In genomic region chr6:156809034-156809433, GRCh38 we compare ENCODE assay signal across 9 cellular contexts. TPM values are rescaled to one million over a fixed set of nuclear protein-coding genes. Genes with fewer than 3 reads are reported as not detected.
DNase-seq lines count a peak whose midpoint lies in the region; ATAC-seq, FAIRE-seq and TF ChIP-seq lines count a peak whose summit lies in the region.
"Had no signal": no experiment of that assay in that cellular context is flagged by ENCODE, and none has a peak within 500 bp of the region (broad histone marks: within the 10 kb centered on the region; RNA-seq: fewer than 3 reads in every experiment).

No MANE protein-coding gene starts in this region.

- no peak overlapping the region for H3K4me3 ChIP-seq in K562
- H3K4me3 ChIP-seq in CD4-positive, alpha-beta memory T cell (ENCODE audit: low read length in 2 of 2), result no peak overlapping the region

- peaks cover 4 to 7% of the 10 kb centered on the region in 2 donors for H3K36me3 Mint-ChIP-seq in CD4-positive, alpha-beta memory T cell

- TF ChIP-seq EP300 in K562 (IDR thresholded peaks at IDR 0.05; ENCODE audit: low read length), result no peak

- H3K27me3 ChIP-seq in K562 (ENCODE audit: control insufficient read depth in 2 of 2, insufficient read depth in 2 of 2, low read length in 2 of 2), result no peaks in the 10 kb centered on the region
- no peaks in the 10 kb centered on the region for H3K27me3 ChIP-seq in CD4-positive, alpha-beta memory T cell (ENCODE audit: insufficient read depth, low read length)

- no peaks in the 10 kb centered on the region for H3K27me3 Mint-ChIP-seq in CD4-positive, alpha-beta memory T cell

- H2AFZ ChIP-seq in K562 (ENCODE audit: low read depth, low read length), result no peak overlapping the region

- peaks cover 0 to 23% of the 10 kb centered on the region in 2 experiments; a peak in 4 of 5 replicates for H3K4me1 ChIP-seq in K562 (replicated peaks in 1 of 2; ENCODE audit: control insufficient read depth in 2 of 2, insufficient read depth in 2 of 2, low read length in 2 of 2)
- peaks cover 89% of the 10 kb centered on the region for H3K4me1 ChIP-seq in CD4-positive, alpha-beta memory T cell (ENCODE audit: insufficient read depth, low read length)

- TF ChIP-seq RAD21 in K562 (CRISPR knock-in tag; conservative IDR thresholded peaks at IDR 0.05 in 1 of 2, IDR thresholded peaks at IDR 0.05 in 1 of 2), result no peak

- peak overlapping the region in 1 of 7 donors; percentile 37 for H3K27ac Mint-ChIP-seq in CD4-positive, alpha-beta memory T cell

- peak; percentile 94 for ATAC-seq in GM19467 (IDR thresholded peaks at IDR 0.05; ENCODE audit: unreplicated experiment)
- ATAC-seq in HG03457 (IDR thresholded peaks at IDR 0.05; ENCODE audit: unreplicated experiment), result peak; percentile 72
- ATAC-seq in K562, result peak; percentile 83
- ATAC-seq: HCT116 had no signal

- FAIRE-seq in K562 (lab: Jason Lieb, UNC), result peak; percentile 46

- intact Hi-C loops in K562 (cut with micrococcal nuclease) (no loop called here), posterior cingulate gyrus (cut with DNase I) (no loop called here)
- intact Hi-C loops in CD4-positive, alpha-beta memory T cell (cut with micrococcal nuclease), result no loop called here

- WGBS in K562 (ENCODE audit: insufficient coverage, low coverage, missing lambda C conversion rate), result 67% methylated on average over 4 of the region's 4 CpGs

- no peaks in the 10 kb centered on the region for H3K9me3 ChIP-seq in K562 (replicated peaks; ENCODE audit: control insufficient read depth, insufficient read depth, low read depth, low read length)
- H3K9me3 ChIP-seq in CD4-positive, alpha-beta memory T cell (ENCODE audit: control insufficient read depth in 1 of 2, low read length in 2 of 2), result no peaks in the 10 kb centered on the region

- no peaks in the 10 kb centered on the region for H3K9me1 ChIP-seq in K562 (ENCODE audit: control insufficient read depth, insufficient read depth, low read length)

- H4K20me1 ChIP-seq in K562 (replicated peaks; ENCODE audit: control insufficient read depth, insufficient read depth, low read length), result 0 out of 2 replicates have a peak, but pooled peaks cover 5% of the 10 kb centered on the region

- in situ Hi-C loops in K562 (cut with MboI), result no loop called here

- no peak overlapping the region for H3K4me2 ChIP-seq in K562 (ENCODE audit: insufficient read depth, low read length)

- no peak for TF ChIP-seq POLR2A in K562 (conservative IDR thresholded peaks at IDR 0.05)

- peaks cover 95% of the 10 kb centered on the region for H3K79me2 ChIP-seq in K562 (ENCODE audit: control insufficient read depth, insufficient read depth, low read length)

- no peak for TF ChIP-seq CTCF in K562 (IDR thresholded peaks at IDR 0.05 in 2 of 3, conservative IDR thresholded peaks at IDR 0.05 in 1 of 3; ENCODE audit: insufficient read depth in 2 of 3, low read depth in 1 of 3, low read length in 3 of 3)

- H3K9ac ChIP-seq in K562 (ENCODE audit: insufficient read depth in 1 of 2, low read depth in 2 of 2, low read length in 2 of 2), result no peak overlapping the region

- H3K36me3 ChIP-seq in K562 (ENCODE audit: control insufficient read depth, insufficient read depth, low read length), result no peaks in the 10 kb centered on the region
- no peaks in the 10 kb centered on the region for H3K36me3 ChIP-seq in CD4-positive, alpha-beta memory T cell (ENCODE audit: insufficient read depth, low read length)

- CTCF ChIA-PET in K562 (lab: Yijun Ruan, JAX; ENCODE audit: low intra/inter-chr PET ratio), result no interaction called here
- CTCF ChIA-PET in CD4-positive, alpha-beta memory T cell (lab: Charles Lee; ENCODE audit: partially characterized antibody), result no interaction called here

- H3K4me3 Mint-ChIP-seq in CD4-positive, alpha-beta memory T cell, result peak overlapping the region in 2 of 8 donors; percentile 29 to 56

- POLR2A ChIA-PET in K562 (lab: Yijun Ruan, JAX), result interaction anchor here (0.7 to 1.8 kb wide), 2 partner anchors 43 to 45 kb away, joined by 3 to 5 read pairs; no protein-coding TSS in a partner anchor
- POLR2A ChIA-PET in CD4-positive, alpha-beta memory T cell (lab: Charles Lee; ENCODE audit: partially characterized antibody), result no interaction called here

- DNase-seq in COLO829 (ENCODE audit: low spot score) (peak; percentile 82), K562 (ENCODE audit: extremely low read depth in 1 of 4, low spot score in 3 of 4) (peak in 1 of 4 experiments; percentile 64), pons (ENCODE audit: low spot score) (peak; percentile 91), posterior cingulate gyrus (no peak)
- no peak for DNase-seq in CD4-positive, alpha-beta memory T cell
- DNase-seq in activated CD8-positive, alpha-beta memory T cell treated with anti-CD3 and anti-CD28 coated beads, Interleukin-2, amount 50 U/mL, for 48 hours, result no peak

- no peak overlapping the region for H3K27ac ChIP-seq in K562 (ENCODE audit: extremely low read depth, low read depth, low read length)
- no peak overlapping the region for H3K27ac ChIP-seq in CD4-positive, alpha-beta memory T cell (ENCODE audit: low read depth, low read length)

- no peaks in the 10 kb centered on the region for H3K9me3 Mint-ChIP-seq in CD4-positive, alpha-beta memory T cell

- BruUV-seq in K562 (replicated peaks; lab: Mats Ljungman, UMichigan), result no TSS peak

- H3K4me1 Mint-ChIP-seq in CD4-positive, alpha-beta memory T cell, result peaks cover 63 to 92% (median 76%) of the 10 kb centered on the region in 4 donors

TF ChIP-seq in K562, 482 proteins besides CTCF, POLR2A, EP300 and RAD21 (continues in another document):
- no peak for TF ChIP-seq CEBPZ (IDR thresholded peaks at IDR 0.05; ENCODE audit: borderline replicate concordance, low read depth, low read length)
- TF ChIP-seq ZBTB9 (CRISPR knock-in tag; IDR thresholded peaks at IDR 0.05), result no peak
- no peak for TF ChIP-seq ATF3 (IDR thresholded peaks at IDR 0.05)
- TF ChIP-seq ATF3 (CRISPR knock-in tag; conservative IDR thresholded peaks at IDR 0.05), result no peak
- no peak for TF ChIP-seq ZNF668 (CRISPR knock-in tag; IDR thresholded peaks at IDR 0.05)
- no peak for TF ChIP-seq SMARCE1 (IDR thresholded peaks at IDR 0.05)

RNA-seq across cellular contexts. Expression of gene ARID1B, which starts 31.9 kb away (rescaled TPM):
- total RNA-seq in K562 (2011; cell fraction: chromatin; rRNA removed; ENCODE audit: low replicate concordance), result 166 and 348 TPM in 2 replicates
- total RNA-seq in K562 (2011; cell fraction: nucleolus; rRNA removed), result 89.6 and 106 TPM in 2 replicates
- 226 and 418 TPM in 2 replicates for total RNA-seq in K562 (2011; cell fraction: nucleoplasm; rRNA removed)
- total RNA-seq in K562 (2014; rRNA removed) (19.3 and 21.3 TPM in 2 replicates), K562 (2014; rRNA removed; fragmentation: Illumina TruSeq; extraction: Trizol) (32.9 and 37.6 TPM in 2 replicates), K562 (2015; rRNA removed; fragmentation: Illumina TruSeq; extraction: Trizol) (33.7 and 34.3 TPM in 2 replicates), K562 (2021) (48.6 and 50.5 TPM in 2 replicates)
- polyA plus RNA-seq in K562 (2011; rRNA removed) (20.5 and 20.7 TPM in 2 replicates), K562 (2014; fragmentation: Illumina TruSeq; extraction: Trizol) (26.2 and 30.1 TPM in 2 replicates), K562 (2014; fragmentation: Nextera tagmentation; extraction: Ambion mirVana) (10 to 100 TPM; 12.5 to 25.8 TPM), K562 (2014; rRNA removed) (21.8 and 22.3 TPM in 2 replicates)
- 16.9 and 20.5 TPM in 2 replicates for polyA plus RNA-seq in K562 (2011; cell fraction: cytosol; rRNA removed)
- polyA plus RNA-seq in K562 (2011; cell fraction: nucleus; rRNA removed), result 46.8 and 68.6 TPM in 2 replicates
- 25.9 and 27.1 TPM in 2 replicates for polyA plus RNA-seq in K562 (2012)
- polyA minus RNA-seq in K562 (2011; rRNA and poly(A)+ RNA removed), result 81.8 and 86.3 TPM in 2 replicates
- polyA minus RNA-seq in K562 (2011; cell fraction: cytosol; rRNA and poly(A)+ RNA removed), result 64.9 and 82.5 TPM in 2 replicates
- 157 and 175 TPM in 2 replicates for polyA minus RNA-seq in K562 (2011; cell fraction: nucleus; rRNA and poly(A)+ RNA removed)
- 100 to 1,000 TPM; 118 to 131 TPM for total RNA-seq in CD4-positive, alpha-beta memory T cell
- 10 to 100 TPM in 1 of 2 donors, 1 to 10 TPM in 1; 5.4 to 26.5 TPM for polyA plus RNA-seq in CD4-positive, alpha-beta memory T cell

Comparison
In these comparisons a context has a peak if more than half of its experiments do, and no peak if none do; other contexts are left out.
1. DNase-seq: peak in COLO829 (single experiment) and pons (single experiment); none in CD4-positive, alpha-beta memory T cell (0 of 5), posterior cingulate gyrus (0 of 10) and activated CD8-positive, alpha-beta memory T cell treated with anti-CD3 and anti-CD28 coated beads, Interleukin-2, amount 50 U/mL, for 48 hours (single experiment).
2. Peak in every context shown above with its lines, with median percentiles within 50 percentile points of each other: ATAC-seq.